Comparison of ENCODE assay signal across 1 cellular context in the genomic region with DNA sequence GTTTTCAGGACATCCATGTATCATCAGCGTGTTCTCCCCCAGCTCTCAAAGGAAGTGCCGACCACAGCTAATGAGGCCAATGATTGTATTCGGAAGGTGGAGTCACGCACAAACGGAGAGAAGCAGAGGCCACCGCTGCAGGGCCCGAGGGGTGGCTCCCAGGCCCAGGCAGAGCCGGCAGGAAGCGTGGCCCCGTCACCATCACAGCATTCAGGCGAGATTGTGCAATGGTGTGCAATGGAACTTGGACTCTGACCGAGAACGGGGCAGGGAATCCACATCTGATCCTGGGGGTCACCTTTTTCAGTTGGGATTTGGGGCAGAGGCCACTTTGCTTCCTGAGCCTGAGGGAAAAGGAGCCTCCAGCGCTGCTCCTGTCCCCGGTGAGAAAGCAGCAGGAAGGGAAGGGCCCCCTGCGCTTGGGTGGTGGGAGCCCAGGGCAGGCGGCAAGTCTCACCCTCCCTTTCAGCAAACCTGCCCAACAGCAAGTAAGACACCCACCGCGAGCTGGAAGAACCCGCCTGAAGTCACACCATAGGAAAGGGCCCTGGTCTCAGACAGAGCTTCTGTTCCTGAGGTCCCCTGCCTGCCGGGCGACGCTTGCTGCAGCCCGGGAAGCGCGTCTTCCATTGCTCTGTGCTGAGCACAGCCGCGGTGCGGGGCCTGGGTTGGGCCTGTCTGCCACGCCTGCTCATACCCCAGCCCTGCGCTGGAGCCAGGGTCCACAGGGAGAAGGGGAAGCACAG.
TF ChIP-seq lines count a peak whose summit lies in the region.

No MANE protein-coding gene starts in this region.

TF ChIP-seq in H1, 55 proteins besides CTCF, POLR2A, EP300 and RAD21:
- TF ChIP-seq CEBPB (IDR thresholded peaks at IDR 0.05; ENCODE audit: low read depth, low read length) (0 out of 2 replicates have a peak, but pooled peaks have one; percentile 19), CBX8 (IDR thresholded peaks at IDR 0.05; ENCODE audit: borderline replicate concordance, low read depth, low read length) (no peak)
